In genomic region chr15:33675246-33675645, GRCh38 we compare ENCODE assay signal across 8 cellular contexts.
DNase-seq lines count a peak whose midpoint lies in the region; ATAC-seq and TF ChIP-seq lines count a peak whose summit lies in the region.

No MANE protein-coding gene starts in this region.

- ATAC-seq in foreskin keratinocyte, result peak; percentile 35
- ATAC-seq in HG03045 (IDR thresholded peaks at IDR 0.05; ENCODE audit: unreplicated experiment), result no peak

- no peak overlapping the region for H3K27ac ChIP-seq in AG04450 (ENCODE audit: low read depth, low read length)
- no peak overlapping the region for H3K27ac ChIP-seq in OCI-LY3 (ENCODE audit: low read length)
- H3K27ac ChIP-seq in foreskin keratinocyte, result no peak overlapping the region

- POLR2A ChIA-PET in AG04450 (lab: Yijun Ruan, JAX), result interaction anchor here (0.7 kb wide), 1 partner anchor 459 kb away, joined by 5 read pairs; no protein-coding TSS in a partner anchor

- peak; percentile 24; the same call in 1 of the 2 replicates for TF ChIP-seq CTCF in AG04450 (IDR thresholded peaks at IDR 0.05; ENCODE audit: low read depth, low read length)
- peak; percentile 37 for TF ChIP-seq CTCF in GM20000 (IDR thresholded peaks at IDR 0.05; ENCODE audit: extremely low read depth, missing control alignments)
- TF ChIP-seq CTCF in OCI-LY3 (IDR thresholded peaks at IDR 0.05; ENCODE audit: low read depth, low read length), result peak; percentile 84
- peak; percentile 77 for TF ChIP-seq CTCF in foreskin keratinocyte (conservative IDR thresholded peaks at IDR 0.05)
- no peak for TF ChIP-seq CTCF in CD14-positive monocyte (IDR thresholded peaks at IDR 0.05)

- H3K4me3 Mint-ChIP-seq in CD14-positive monocyte, result no peak overlapping the region

- H3K36me3 ChIP-seq in OCI-LY3 (replicated peaks; ENCODE audit: low read depth, low read length), result no peaks in the 10 kb centered on the region

- no peak overlapping the region for H3K9ac ChIP-seq in OCI-LY3 (ENCODE audit: low read length)

- H3K27me3 ChIP-seq in AG04450 (ENCODE audit: control insufficient read depth, insufficient read depth, low read length), result peaks cover 2% of the 10 kb centered on the region
- peaks cover 79% of the 10 kb centered on the region for H3K27me3 ChIP-seq in OCI-LY3 (ENCODE audit: low read depth, low read length)
- peaks cover 17% of the 10 kb centered on the region for H3K27me3 ChIP-seq in foreskin keratinocyte

- H3K4me1 ChIP-seq in OCI-LY3 (ENCODE audit: low read length), result peaks cover 21% of the 10 kb centered on the region
- no peaks in the 10 kb centered on the region for H3K4me1 ChIP-seq in foreskin keratinocyte

- no peaks in the 10 kb centered on the region for H3K4me1 Mint-ChIP-seq in CD14-positive monocyte

- no peak overlapping the region for H3K4me2 ChIP-seq in OCI-LY3 (ENCODE audit: low read length)

- CTCF ChIA-PET in AG04450 (lab: Charles Lee), result no interaction called here

- H3K9me3 Mint-ChIP-seq in CD14-positive monocyte, result no peaks in the 10 kb centered on the region

- DNase-seq in AG04450 (ENCODE audit: low read depth, low spot score) (no peak), GM20000 (ENCODE audit: low spot score) (peak; percentile 55), foreskin keratinocyte (peak in 1 of 2 donors; percentile 38), CD14-positive monocyte (ENCODE audit: low spot score) (no peak)
- no peak for DNase-seq in activated CD4-positive, alpha-beta T cell treated with anti-CD3 and anti-CD28 coated beads, Interleukin-2, amount 50 U/mL, for 48 hours
- DNase-seq in activated CD4-positive, alpha-beta T cell treated with anti-CD3 and anti-CD28 coated beads, Interleukin-2, amount 50 U/mL, for 1 hour, result no peak

- no peaks in the 10 kb centered on the region for H3K79me2 ChIP-seq in OCI-LY3 (ENCODE audit: low read length)

- H3K36me3 Mint-ChIP-seq in CD14-positive monocyte, result no peaks in the 10 kb centered on the region

- H2AFZ ChIP-seq in OCI-LY3 (ENCODE audit: low read depth, low read length), result no peak overlapping the region

- H3K27ac Mint-ChIP-seq in CD14-positive monocyte, result no peak overlapping the region

- H3K4me3 ChIP-seq in AG04450 (ENCODE audit: low read depth, low read length) (no peak overlapping the region), OCI-LY3 (ENCODE audit: low read length) (no peak overlapping the region)

- H3K9me3 ChIP-seq in AG04450 (ENCODE audit: control insufficient read depth, insufficient read depth, low read length) (no peaks in the 10 kb centered on the region), OCI-LY3 (ENCODE audit: insufficient read depth, low read length) (no peaks in the 10 kb centered on the region)

- intact Hi-C loops in CD14-positive monocyte (cut with micrococcal nuclease), result no loop called here

- H3K27me3 Mint-ChIP-seq in CD14-positive monocyte (ENCODE audit: low read depth in 3 of 3), result peaks cover 0 to 3% (median under 1%) of the 10 kb centered on the region in 3 donors

- H4K20me1 ChIP-seq in OCI-LY3 (ENCODE audit: insufficient read depth, low read length), result peaks cover 7% of the 10 kb centered on the region
